In genomic region chr12:70243510-70244331, GRCh38 we compare ENCODE assay signal across 8 cellular contexts. TPM values are rescaled to one million over a fixed set of nuclear protein-coding genes. Genes with fewer than 3 reads are reported as not detected.
DNase-seq lines count a peak whose midpoint lies in the region; ATAC-seq and TF ChIP-seq lines count a peak whose summit lies in the region.

No MANE protein-coding gene starts in this region.

- peak; percentile 65 for ATAC-seq in HG03354 (IDR thresholded peaks at IDR 0.05; ENCODE audit: poor library complexity, severe bottlenecking, unreplicated experiment)

- H3K4me3 ChIP-seq in endocrine pancreas (ENCODE audit: control insufficient read depth, insufficient read depth, low read length): peak overlapping the region; percentile 91

- no peaks in the 10 kb centered on the region for H3K9me3 ChIP-seq in endocrine pancreas (ENCODE audit: control insufficient read depth, low read length)

- peak; percentile 34 for TF ChIP-seq POLR2A in GM19193 (IDR thresholded peaks at IDR 0.05; ENCODE audit: extremely low read depth, insufficient read depth, insufficient read length)

- no peak for TF ChIP-seq CTCF in mesothelial cell of epicardium (IDR thresholded peaks at IDR 0.05; ENCODE audit: unreplicated experiment)

- peak in 13 of 14 donors; percentile 29 to 93 (median 81) for DNase-seq in C1 segment of cervical spinal cord (lab: John Stamatoyannopoulos, UW)
- DNase-seq in NCI-H82 treated with DMSO at 0.1 percent for 48 hours (lab: John Stamatoyannopoulos, UW; ENCODE audit: unreplicated experiment): peak; percentile 34
- DNase-seq in activated CD8-positive, alpha-beta memory T cell treated with anti-CD3 and anti-CD28 coated beads for 4 hours (ENCODE audit: low read depth in 2 of 2): peak; percentile 36 to 37
- peak; percentile 46 to 69 for DNase-seq in mesothelial cell of epicardium (ENCODE audit: low spot score in 2 of 2, unreplicated experiment in 2 of 2)
- peak; percentile 7 to 29 for DNase-seq in stimulated activated CD8-positive, alpha-beta memory T cell treated with anti-CD3 and anti-CD28 coated beads, Interleukin-15, amount 100 ng/mL, for 4 hours (ENCODE audit: low read depth in 2 of 2)

- H3K4me1 ChIP-seq in endocrine pancreas (ENCODE audit: control insufficient read depth, insufficient read depth, low read length): peaks cover 20% of the 10 kb centered on the region

- peak overlapping the region; percentile 99 for H3K27ac Mint-ChIP-seq in mesothelial cell of epicardium

- peaks cover 5% of the 10 kb centered on the region for H3K36me3 ChIP-seq in endocrine pancreas (ENCODE audit: control insufficient read depth, insufficient read depth, low read length)

- H3K36me3 Mint-ChIP-seq in mesothelial cell of epicardium: peaks cover 22% of the 10 kb centered on the region

- H3K9me3 Mint-ChIP-seq in mesothelial cell of epicardium: no peaks in the 10 kb centered on the region

- H3K9ac ChIP-seq in endocrine pancreas (ENCODE audit: control insufficient read depth, insufficient read depth, low read length): peak overlapping the region; percentile 96

- H3K27me3 Mint-ChIP-seq in mesothelial cell of epicardium (ENCODE audit: low read depth): no peaks in the 10 kb centered on the region

- no peaks in the 10 kb centered on the region for H3K27me3 ChIP-seq in endocrine pancreas (ENCODE audit: control insufficient read depth, insufficient read depth, low read length)

- peak overlapping the region; percentile 99 for H3K4me3 Mint-ChIP-seq in mesothelial cell of epicardium

- peaks cover 53% of the 10 kb centered on the region for H3K4me1 Mint-ChIP-seq in mesothelial cell of epicardium

RNA-seq across cellular contexts. Expression of gene CNOT2, which starts 0.5 kb away (rescaled TPM):
- 120 to 126 TPM (median 120 TPM) in 3 replicates for total RNA-seq in mesothelial cell of epicardium

Comparison
In these comparisons a context has a peak if more than half of its experiments do, and no peak if none do; other contexts are left out.
1. Peak in every context shown above with its lines: DNase-seq, ATAC-seq and H3K4me3 ChIP-seq.
2. DNase-seq: peak in every context shown above with its lines; median percentile 81 in C1 segment of cervical spinal cord; 58 in mesothelial cell of epicardium; 36 in activated CD8-positive, alpha-beta memory T cell treated with anti-CD3 and anti-CD28 coated beads for 4 hours; 34 in NCI-H82 treated with DMSO at 0.1 percent for 48 hours; 18 in stimulated activated CD8-positive, alpha-beta memory T cell treated with anti-CD3 and anti-CD28 coated beads, Interleukin-15, amount 100 ng/mL, for 4 hours.